ENCODE assay signal across 7 cellular contexts in the genomic region with DNA sequence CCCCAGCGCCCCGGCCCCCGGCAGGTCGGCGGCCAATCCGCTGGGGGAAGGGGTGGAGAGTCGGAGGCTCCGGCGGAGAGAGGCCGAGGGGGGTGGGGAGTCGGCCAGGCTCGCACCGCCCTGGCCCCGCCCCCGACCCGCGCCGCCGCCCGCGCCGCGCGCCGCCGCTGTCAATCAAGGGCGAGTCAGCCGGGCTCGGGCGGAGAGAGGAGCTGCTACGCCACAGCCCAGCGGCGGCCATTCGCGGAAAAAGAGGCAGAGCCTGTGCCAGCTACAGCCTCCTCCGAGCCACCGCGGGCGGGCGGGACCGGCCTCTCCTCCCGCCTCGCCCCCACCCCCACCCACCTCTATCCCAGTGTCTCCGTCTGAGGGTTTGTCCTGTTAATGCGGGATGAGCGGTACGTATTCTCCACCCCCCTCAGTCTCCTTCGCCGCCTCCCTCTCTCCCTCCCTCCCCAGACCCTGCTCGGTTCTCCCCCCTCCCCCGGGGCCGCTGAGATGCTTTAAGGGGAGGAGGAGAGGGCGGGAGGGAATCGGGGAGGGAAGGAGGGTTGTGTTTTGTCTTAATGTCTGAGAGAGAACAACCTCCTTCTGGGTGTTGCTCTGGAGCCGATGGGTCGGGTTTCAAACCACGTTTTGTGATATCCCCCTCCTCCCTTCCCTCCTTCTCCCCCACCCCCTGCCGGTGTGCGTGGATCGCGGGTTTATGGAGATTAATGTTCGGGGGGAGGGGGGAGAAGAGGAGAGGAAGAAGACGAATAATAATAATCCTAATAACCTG.
DNase-seq lines count a peak whose midpoint lies in the region; ATAC-seq lines count a peak whose summit lies in the region.

A gene (plus strand): TSS at position 223 of the 781 bp plus-strand sequence. CDS start 169 bp downstream, at position 392.

- ATAC-seq in GM18517 (IDR thresholded peaks at IDR 0.05; ENCODE audit: unreplicated experiment) (peak; percentile 82), HG03045 (IDR thresholded peaks at IDR 0.05; ENCODE audit: unreplicated experiment) (peak; percentile 71)

- DNase-seq in NCI-H2081 treated with DMSO at 0.1 percent for 48 hours (lab: John Stamatoyannopoulos, UW) (peak; percentile 70), T1000 (lab: John Stamatoyannopoulos, UW) (peak; percentile 96), astrocyte of the hippocampus (ENCODE audit: low read depth, low spot score) (peak; percentile 99), hippocampal formation (lab: John Stamatoyannopoulos, UW) (peak; percentile 94 to 97), retina (peak; percentile 59)

Comparison
In these comparisons a context has a peak if more than half of its experiments do, and no peak if none do; other contexts are left out.
1. Peak in every context shown above with its lines: DNase-seq and ATAC-seq.